Comparison of ENCODE assay signal across 24 cellular contexts in genomic region chr2:221958224-221958623, GRCh38.
DNase-seq lines count a peak whose midpoint lies in the region; ATAC-seq and TF ChIP-seq lines count a peak whose summit lies in the region.
"Had no signal": no experiment of that assay in that cellular context is flagged by ENCODE, and none has a peak within 500 bp of the region (broad histone marks: within the 10 kb centered on the region; RNA-seq: fewer than 3 reads in every experiment).

No MANE protein-coding gene starts in this region.

- H3K9me3 Mint-ChIP-seq in WTC11 = peaks cover 2% of the 10 kb centered on the region; the same call in 1 of the 2 replicates
- H3K9me3 Mint-ChIP-seq: activated T-helper 1 cell treated with anti-CD3 and anti-CD28 coated beads, Interleukin-12 subunit alpha, Interleukin-12 subunit beta, Interleukin-2, Interleukin-4 antibody, amounts not matched to agents 30 ng/mL and 10 ng/mL and 1 ng/mL, durations not matched to agents 14 hours and 24 hours and 36 hours; CD14-positive monocyte had no signal

- H3K9me2 ChIP-seq in GM23248 (ENCODE audit: insufficient read depth) = no peaks in the 10 kb centered on the region

- H3K27ac Mint-ChIP-seq in WTC11 = no peak overlapping the region
- H3K27ac Mint-ChIP-seq: activated CD8-positive, alpha-beta T cell treated with anti-CD3 and anti-CD28 coated beads, Interleukin-2, amount 10 ng/mL, durations not matched to agents 7 days and 5 days; activated naive CD8-positive, alpha-beta T cell treated with anti-CD3 and anti-CD28 coated beads, Interleukin-2, amount 10 ng/mL, durations not matched to agents 7 days and 5 days; activated T-helper 1 cell treated with anti-CD3 and anti-CD28 coated beads, Interleukin-12 subunit alpha, Interleukin-12 subunit beta, Interleukin-2, Interleukin-4 antibody, amounts not matched to agents 30 ng/mL and 10 ng/mL and 1 ng/mL, durations not matched to agents 14 hours and 24 hours and 36 hours; CD14-positive monocyte had no signal

- H3F3A ChIP-seq in GM23248 (ENCODE audit: insufficient read depth) = no peaks in the 10 kb centered on the region

- no peaks in the 10 kb centered on the region for H3K79me2 ChIP-seq in GM23248 (ENCODE audit: insufficient read depth)

- no peaks in the 10 kb centered on the region for H4K20me1 ChIP-seq in GM23248 (ENCODE audit: insufficient read depth)

- no peak overlapping the region for H3K4me3 ChIP-seq in GM23248
- H3K4me3 ChIP-seq: cardiac muscle cell, lung, tibial nerve had no signal

- H3K9ac ChIP-seq in GM23248 = no peak overlapping the region
- H3K9ac ChIP-seq: KMS-11 had no signal

- CTCF ChIA-PET in WTC11 (lab: Charles Lee) = no interaction called here

- H3K4me2 ChIP-seq in GM23248 (ENCODE audit: unreplicated experiment) = no peak overlapping the region
- H3K4me2 ChIP-seq: KMS-11 had no signal

- H3K36me3 ChIP-seq in GM23248 (ENCODE audit: low read depth) = no peaks in the 10 kb centered on the region
- H3K36me3 ChIP-seq: cardiac muscle cell, tibial nerve had no signal

- no peaks in the 10 kb centered on the region for H3K4me1 ChIP-seq in GM23248 (ENCODE audit: insufficient read depth)
- H3K4me1 ChIP-seq: tibial nerve had no signal

- DNase-seq in GM23248 (peak; percentile 8), LHCN-M2 (ENCODE audit: low read depth) (peak; percentile 45), WTC11 (ENCODE audit: low spot score) (peak; percentile 22), left kidney (ENCODE audit: low read depth, low spot score) (peak; percentile 5), omental fat pad (ENCODE audit: low spot score) (no peak), NCI-H345 (lab: John Stamatoyannopoulos, UW) (no peak), ecto neural progenitor cell (ENCODE audit: low spot score) (no peak)
- DNase-seq: activated CD8-positive, alpha-beta T cell treated with anti-CD3 and anti-CD28 coated beads, Interleukin-2, amount 10 ng/mL, durations not matched to agents 7 days and 5 days; activated naive CD8-positive, alpha-beta T cell treated with anti-CD3 and anti-CD28 coated beads, Interleukin-2, amount 10 ng/mL, durations not matched to agents 7 days and 5 days; DMS79; effector CD8-positive, alpha-beta T cell; foreskin melanocyte; naive B cell; NCI-H1417 treated with DMSO at 0.1 percent for 48 hours; NCI-H510A treated with DMSO at 0.1 percent for 48 hours; SW 1271 had no signal

- peaks cover 3% of the 10 kb centered on the region; the same call in 1 of the 2 replicates for H3K4me1 Mint-ChIP-seq in WTC11
- H3K4me1 Mint-ChIP-seq: activated naive CD8-positive, alpha-beta T cell treated with anti-CD3 and anti-CD28 coated beads, Interleukin-2, amount 10 ng/mL, durations not matched to agents 7 days and 5 days; CD14-positive monocyte; naive B cell had no signal

- H3K4me3 Mint-ChIP-seq in WTC11 = no peak overlapping the region
- H3K4me3 Mint-ChIP-seq: activated CD8-positive, alpha-beta T cell treated with anti-CD3 and anti-CD28 coated beads, Interleukin-2, amount 10 ng/mL, durations not matched to agents 7 days and 5 days; activated naive CD8-positive, alpha-beta T cell treated with anti-CD3 and anti-CD28 coated beads, Interleukin-2, amount 10 ng/mL, durations not matched to agents 7 days and 5 days; activated T-helper 1 cell treated with anti-CD3 and anti-CD28 coated beads, Interleukin-12 subunit alpha, Interleukin-12 subunit beta, Interleukin-2, Interleukin-4 antibody, amounts not matched to agents 30 ng/mL and 10 ng/mL and 1 ng/mL, durations not matched to agents 14 hours and 24 hours and 36 hours; CD14-positive monocyte; naive B cell had no signal

- H3K36me3 Mint-ChIP-seq in WTC11 = no peaks in the 10 kb centered on the region
- H3K36me3 Mint-ChIP-seq: activated naive CD8-positive, alpha-beta T cell treated with anti-CD3 and anti-CD28 coated beads, Interleukin-2, amount 10 ng/mL, durations not matched to agents 7 days and 5 days; CD14-positive monocyte; naive B cell had no signal

- POLR2A ChIA-PET in WTC11 (lab: Charles Lee) = no interaction called here

- in situ Hi-C loops in GM23248 (cut with MboI) = loop anchor here (25.0 kb wide), 3 partner anchors 371 to 1871 kb away; no protein-coding TSS in a partner anchor

- H3K27ac ChIP-seq in GM23248 = no peak overlapping the region
- H3K27ac ChIP-seq: cardiac muscle cell, HL-60, KMS-11, RWPE1, tibial nerve had no signal

- H3K27me3 ChIP-seq in GM23248 (replicated peaks; ENCODE audit: insufficient read depth) = no peaks in the 10 kb centered on the region; the same call in 1 of the 2 replicates
- H3K27me3 ChIP-seq: cardiac muscle cell, tibial nerve had no signal

- TF ChIP-seq CTCF in WTC11 (IDR thresholded peaks at IDR 0.05) = no peak
- no peak for TF ChIP-seq CTCF in omental fat pad (IDR thresholded peaks at IDR 0.05)

- WGBS in GM23248 (ENCODE audit: low coverage in 1 of 2, low lambda C conversion rate in 2 of 2, missing lambda C conversion rate in 2 of 2), 2 experiments = 39 to 41% methylated on average over 2 of the region's 2 CpGs

- ATAC-seq in WTC11 (peak; percentile 94), omental fat pad (ENCODE audit: low FRiP score) (no peak)
- ATAC-seq: activated CD8-positive, alpha-beta T cell treated with anti-CD3 and anti-CD28 coated beads, Interleukin-2, amount 10 ng/mL, durations not matched to agents 7 days and 5 days had no signal

- H2AFZ ChIP-seq in GM23248 = no peak overlapping the region

- no peaks in the 10 kb centered on the region for H3K9me3 ChIP-seq in GM23248 (ENCODE audit: low read depth)
- H3K9me3 ChIP-seq: tibial nerve had no signal

- H3K27me3 Mint-ChIP-seq in WTC11 (ENCODE audit: low read depth) = no peaks in the 10 kb centered on the region
- H3K27me3 Mint-ChIP-seq: activated naive CD8-positive, alpha-beta T cell treated with anti-CD3 and anti-CD28 coated beads, Interleukin-2, amount 10 ng/mL, durations not matched to agents 7 days and 5 days had no signal

TF ChIP-seq in WTC11, 78 proteins besides CTCF, POLR2A, EP300 and RAD21 (continues in another document):
- TF ChIP-seq ZNF671 (CRISPR knock-in tag; IDR thresholded peaks at IDR 0.05) = no peak
- TF ChIP-seq SOX15 (CRISPR knock-in tag; IDR thresholded peaks at IDR 0.05) = no peak
- TF ChIP-seq, protein P1, sequence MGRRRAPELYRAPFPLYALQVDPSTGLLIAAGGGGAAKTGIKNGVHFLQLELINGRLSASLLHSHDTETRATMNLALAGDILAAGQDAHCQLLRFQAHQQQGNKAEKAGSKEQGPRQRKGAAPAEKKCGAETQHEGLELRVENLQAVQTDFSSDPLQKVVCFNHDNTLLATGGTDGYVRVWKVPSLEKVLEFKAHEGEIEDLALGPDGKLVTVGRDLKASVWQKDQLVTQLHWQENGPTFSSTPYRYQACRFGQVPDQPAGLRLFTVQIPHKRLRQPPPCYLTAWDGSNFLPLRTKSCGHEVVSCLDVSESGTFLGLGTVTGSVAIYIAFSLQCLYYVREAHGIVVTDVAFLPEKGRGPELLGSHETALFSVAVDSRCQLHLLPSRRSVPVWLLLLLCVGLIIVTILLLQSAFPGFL (CRISPR knock-in tag; IDR thresholded peaks at IDR 0.05; ENCODE audit: borderline replicate concordance) = no peak
- no peak for TF ChIP-seq USF1 (CRISPR knock-in tag; IDR thresholded peaks at IDR 0.05)
- TF ChIP-seq GTF2I (CRISPR knock-in tag; conservative IDR thresholded peaks at IDR 0.05) = no peak
- TF ChIP-seq OVOL2 (CRISPR knock-in tag; IDR thresholded peaks at IDR 0.05; ENCODE audit: borderline replicate concordance) = no peak
- no peak for TF ChIP-seq NR1H2 (CRISPR knock-in tag; IDR thresholded peaks at IDR 0.05)
- no peak for TF ChIP-seq MXD4 (CRISPR knock-in tag; IDR thresholded peaks at IDR 0.05; ENCODE audit: borderline replicate concordance)
- no peak for TF ChIP-seq ZNF425 (CRISPR knock-in tag; conservative IDR thresholded peaks at IDR 0.05)
- TF ChIP-seq SP1 (CRISPR knock-in tag; conservative IDR thresholded peaks at IDR 0.05) = no peak
- TF ChIP-seq JUN (CRISPR knock-in tag; IDR thresholded peaks at IDR 0.05) = no peak
- TF ChIP-seq, protein P2, sequence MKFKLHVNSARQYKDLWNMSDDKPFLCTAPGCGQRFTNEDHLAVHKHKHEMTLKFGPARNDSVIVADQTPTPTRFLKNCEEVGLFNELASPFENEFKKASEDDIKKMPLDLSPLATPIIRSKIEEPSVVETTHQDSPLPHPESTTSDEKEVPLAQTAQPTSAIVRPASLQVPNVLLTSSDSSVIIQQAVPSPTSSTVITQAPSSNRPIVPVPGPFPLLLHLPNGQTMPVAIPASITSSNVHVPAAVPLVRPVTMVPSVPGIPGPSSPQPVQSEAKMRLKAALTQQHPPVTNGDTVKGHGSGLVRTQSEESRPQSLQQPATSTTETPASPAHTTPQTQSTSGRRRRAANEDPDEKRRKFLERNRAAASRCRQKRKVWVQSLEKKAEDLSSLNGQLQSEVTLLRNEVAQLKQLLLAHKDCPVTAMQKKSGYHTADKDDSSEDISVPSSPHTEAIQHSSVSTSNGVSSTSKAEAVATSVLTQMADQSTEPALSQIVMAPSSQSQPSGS (CRISPR knock-in tag; IDR thresholded peaks at IDR 0.05; ENCODE audit: borderline replicate concordance, low read depth) = no peak

Comparison
In these comparisons a context has a peak if more than half of its experiments do, and no peak if none do; other contexts are left out.
1. DNase-seq: peak in GM23248 (single experiment), LHCN-M2 (single experiment), WTC11 (single experiment) and left kidney (single experiment); none in omental fat pad (single experiment), NCI-H345 (single experiment) and ecto neural progenitor cell (single experiment).